1 cellular context compared by ENCODE assay signal in genomic region chr6:125956506-125957390, GRCh38.
TF ChIP-seq lines count a peak whose summit lies in the region.

Gene HINT3 (plus strand): TSS chr6:125956770. CDS start chr6:125956978, 208 bp downstream.

TF ChIP-seq in HEK293, 187 proteins besides CTCF, POLR2A, EP300 and RAD21 (continued from another document and continues in another):
- TF ChIP-seq ZNF302 (tag by site-specific recombination; IDR thresholded peaks at IDR 0.05; ENCODE audit: low read depth) (no peak), ZEB2 (tag by site-specific recombination; IDR thresholded peaks at IDR 0.05) (peak; percentile 99), ZNF155 (tag by site-specific recombination; IDR thresholded peaks at IDR 0.05) (no peak), ZNF10 (tag by site-specific recombination; IDR thresholded peaks at IDR 0.05) (peak; percentile 73; the same call in 1 of the 2 replicates), KLF8 (tag by site-specific recombination; IDR thresholded peaks at IDR 0.05) (peak; percentile 79; the same call in 1 of the 2 replicates), ZBTB11 (tag by site-specific recombination; conservative IDR thresholded peaks at IDR 0.05; ENCODE audit: low read depth) (peak; percentile 45; the same call in 1 of the 2 replicates), ZNF223 (tag by site-specific recombination; IDR thresholded peaks at IDR 0.05) (peak; percentile 89), ZNF169 (tag by site-specific recombination; IDR thresholded peaks at IDR 0.05) (no peak), ZNF530 (tag by site-specific recombination; IDR thresholded peaks at IDR 0.05; ENCODE audit: low read depth) (no peak), SP7 (tag by site-specific recombination; IDR thresholded peaks at IDR 0.05) (peak; percentile 90), ZNF580 (tag by site-specific recombination; IDR thresholded peaks at IDR 0.05) (peak; percentile 87), GLIS1 (tag by site-specific recombination; IDR thresholded peaks at IDR 0.05) (peak; percentile 29; the same call in 1 of the 2 replicates), ZNF548 (tag by site-specific recombination; IDR thresholded peaks at IDR 0.05) (peak; percentile 34; the same call in 1 of the 2 replicates), ELK4 (IDR thresholded peaks at IDR 0.05; ENCODE audit: borderline replicate concordance, low read depth, low read length) (no peak), OVOL3 (tag by site-specific recombination; IDR thresholded peaks at IDR 0.05) (peak; percentile 43), ZNF37A (tag by site-specific recombination; IDR thresholded peaks at IDR 0.05) (no peak), ZNF362 (tag by site-specific recombination; IDR thresholded peaks at IDR 0.05) (peak; percentile 90), ZNF350 (tag by site-specific recombination; IDR thresholded peaks at IDR 0.05) (no peak), ZSCAN23 (tag by site-specific recombination; IDR thresholded peaks at IDR 0.05) (no peak), ZNF23 (tag by site-specific recombination; IDR thresholded peaks at IDR 0.05; ENCODE audit: borderline replicate concordance) (no peak), ZNF488 (tag by site-specific recombination; IDR thresholded peaks at IDR 0.05) (no peak), ZNF324 (tag by site-specific recombination; IDR thresholded peaks at IDR 0.05) (peak; percentile 87; the same call in 1 of the 2 replicates), ZNF394 (tag by site-specific recombination; IDR thresholded peaks at IDR 0.05; ENCODE audit: borderline replicate concordance) (peak; percentile 82), TCF7L2 (IDR thresholded peaks at IDR 0.05; ENCODE audit: borderline replicate concordance, low read depth, low read length) (peak; percentile 100), BCL11B (tag by site-specific recombination; IDR thresholded peaks at IDR 0.05; ENCODE audit: low read depth) (0 out of 2 replicates have a peak, but pooled peaks have one; percentile 55), KLF17 (tag by site-specific recombination; IDR thresholded peaks at IDR 0.05) (peak; percentile 82), ZNF670 (tag by site-specific recombination; IDR thresholded peaks at IDR 0.05; ENCODE audit: low read depth) (no peak), ZNF513 (tag by site-specific recombination; IDR thresholded peaks at IDR 0.05) (no peak), KLF9 (tag by site-specific recombination; IDR thresholded peaks at IDR 0.05; ENCODE audit: low read depth) (peak; percentile 94), ZNF596 (tag by site-specific recombination; IDR thresholded peaks at IDR 0.05) (no peak), ZNF239 (tag by site-specific recombination; IDR thresholded peaks at IDR 0.05) (no peak), PRDM2 (tag by site-specific recombination; IDR thresholded peaks at IDR 0.05; ENCODE audit: borderline replicate concordance) (no peak), ZNF558 (tag by site-specific recombination; IDR thresholded peaks at IDR 0.05) (peak; percentile 55; the same call in 1 of the 2 replicates), ZNF830 (tag by site-specific recombination; IDR thresholded peaks at IDR 0.05; ENCODE audit: low read depth) (no peak), ZNF518A (tag by site-specific recombination; conservative IDR thresholded peaks at IDR 0.05; ENCODE audit: low read depth) (peak; percentile 55; the same call in 1 of the 2 replicates), KLF10 (tag by site-specific recombination; IDR thresholded peaks at IDR 0.05) (peak; percentile 28; the same call in 1 of the 2 replicates), ZNF114 (tag by site-specific recombination; IDR thresholded peaks at IDR 0.05) (no peak)
